Comparison of ENCODE assay signal across 13 cellular contexts in genomic region chr7:69204936-69205335, GRCh38.
DNase-seq lines count a peak whose midpoint lies in the region; ATAC-seq and TF ChIP-seq lines count a peak whose summit lies in the region.
"Had no signal": no experiment of that assay in that cellular context is flagged by ENCODE, and none has a peak within 500 bp of the region (broad histone marks: within the 10 kb centered on the region; RNA-seq: fewer than 3 reads in every experiment).

No MANE protein-coding gene starts in this region.

- H3K4me3 ChIP-seq in AG10803 (ENCODE audit: low read length) (no peak overlapping the region), fibroblast of the aortic adventitia (ENCODE audit: low read depth, low read length) (no peak overlapping the region)
- H3K4me3 ChIP-seq: SJCRH30 had no signal

- DNase-seq in AG10803 (ENCODE audit: low read depth) (peak; percentile 69), H4 (ENCODE audit: low spot score) (peak; percentile 68), NCI-H226 (peak; percentile 67), fibroblast of the aortic adventitia (ENCODE audit: low read depth) (peak; percentile 3)
- DNase-seq in stimulated activated CD4-positive, alpha-beta T cell treated with anti-CD3 and anti-CD28 coated beads, Interleukin-4, amount 100 ng/mL, for 1 hour = no peak
- DNase-seq in activated CD4-positive, CD25-positive, alpha-beta regulatory T cell (lab: John Stamatoyannopoulos, UW) = no peak
- DNase-seq: C1 segment of cervical spinal cord, NCI-H1092, NCI-H187 treated with DMSO at 0.1 percent for 48 hours, NCI-H774, SW 1271 had no signal

- TF ChIP-seq CTCF in AG10803 (conservative IDR thresholded peaks at IDR 0.05; ENCODE audit: low read length) (no peak), fibroblast of the aortic adventitia (IDR thresholded peaks at IDR 0.05; ENCODE audit: insufficient read depth, low read length) (no peak)

- ATAC-seq in GM18861 (IDR thresholded peaks at IDR 0.05; ENCODE audit: unreplicated experiment) = no peak

Comparison
In these comparisons a context has a peak if more than half of its experiments do, and no peak if none do; other contexts are left out.
1. DNase-seq: peak in AG10803 (single experiment), H4 (single experiment), NCI-H226 (single experiment) and fibroblast of the aortic adventitia (single experiment); none in stimulated activated CD4-positive, alpha-beta T cell treated with anti-CD3 and anti-CD28 coated beads, Interleukin-4, amount 100 ng/mL, for 1 hour (single experiment) and activated CD4-positive, CD25-positive, alpha-beta regulatory T cell (0 of 4).